Comparison of ENCODE assay signal across 26 cellular contexts in genomic region chr19:29060833-29061364, GRCh38.
"Had no signal": no experiment of that assay in that cellular context is flagged by ENCODE, and none has a peak within 500 bp of the region (broad histone marks: within the 10 kb centered on the region; RNA-seq: fewer than 3 reads in every experiment).

No MANE protein-coding gene starts in this region.

- H3K4me1 Mint-ChIP-seq: activated CD4-positive, alpha-beta memory T cell treated with anti-CD3 and anti-CD28 coated beads, Interleukin-2, amount 10 ng/mL, durations not matched to agents 7 days and 5 days; activated CD4-positive, alpha-beta T cell treated with anti-CD3 and anti-CD28 coated beads for 36 hours; activated naive CD4-positive, alpha-beta T cell treated with anti-CD3 and anti-CD28 coated beads, Interleukin-2, amount 10 ng/mL, durations not matched to agents 7 days and 5 days; activated naive CD8-positive, alpha-beta T cell treated with anti-CD3 and anti-CD28 coated beads, Interleukin-2, amount 10 ng/mL, durations not matched to agents 7 days and 5 days; T-cell had no signal

- H3K4me3 ChIP-seq: adrenal gland, K562, SK-N-MC had no signal

- H3K9me3 Mint-ChIP-seq: activated CD4-positive, alpha-beta memory T cell treated with anti-CD3 and anti-CD28 coated beads, Interleukin-2, amount 10 ng/mL, durations not matched to agents 7 days and 5 days; activated naive CD4-positive, alpha-beta T cell treated with anti-CD3 and anti-CD28 coated beads, Interleukin-2, amount 10 ng/mL, durations not matched to agents 7 days and 5 days; activated naive CD8-positive, alpha-beta T cell treated with anti-CD3 and anti-CD28 coated beads, Interleukin-2, amount 10 ng/mL, durations not matched to agents 7 days and 5 days; activated T-cell treated with anti-CD3 and anti-CD28 coated beads, Interleukin-2, amount 50 U/mL, for 72 hours; activated T-helper 2 cell treated with anti-CD3 and anti-CD28 coated beads, Interferon-gamma antibody, Interleukin-2, Interleukin-4, amounts not matched to agents 10 μg/mL and 5 μg/mL and 100 μg/mL, durations not matched to agents 14 hours and 24 hours and 36 hours; T-cell had no signal

- H3K9me3 ChIP-seq: adrenal gland had no signal

- ATAC-seq: activated CD4-positive, alpha-beta T cell treated with anti-CD3 and anti-CD28 coated beads for 36 hours; activated T-cell treated with anti-CD3 and anti-CD28 coated beads, Interleukin-2, amount 50 U/mL, for 72 hours; K562; T-cell had no signal

- H3K27me3 Mint-ChIP-seq: activated CD4-positive, alpha-beta memory T cell treated with anti-CD3 and anti-CD28 coated beads, Interleukin-2, amount 10 ng/mL, durations not matched to agents 7 days and 5 days; activated naive CD4-positive, alpha-beta T cell treated with anti-CD3 and anti-CD28 coated beads, Interleukin-2, amount 10 ng/mL, durations not matched to agents 7 days and 5 days had no signal

- H3K36me3 Mint-ChIP-seq: activated naive CD4-positive, alpha-beta T cell treated with anti-CD3 and anti-CD28 coated beads, Interleukin-2, amount 10 ng/mL, durations not matched to agents 7 days and 5 days; activated naive CD8-positive, alpha-beta T cell treated with anti-CD3 and anti-CD28 coated beads, Interleukin-2, amount 10 ng/mL, durations not matched to agents 7 days and 5 days; T-cell had no signal

- H3K4me3 Mint-ChIP-seq: activated CD4-positive, alpha-beta memory T cell treated with anti-CD3 and anti-CD28 coated beads, Interleukin-2, amount 10 ng/mL, durations not matched to agents 7 days and 5 days; activated CD4-positive, alpha-beta T cell treated with anti-CD3 and anti-CD28 coated beads for 36 hours; activated naive CD4-positive, alpha-beta T cell treated with anti-CD3 and anti-CD28 coated beads, Interleukin-2, amount 10 ng/mL, durations not matched to agents 7 days and 5 days; activated naive CD8-positive, alpha-beta T cell treated with anti-CD3 and anti-CD28 coated beads, Interleukin-2, amount 10 ng/mL, durations not matched to agents 7 days and 5 days; activated T-cell treated with anti-CD3 and anti-CD28 coated beads, Interleukin-2, amount 50 U/mL, for 72 hours; T-cell had no signal

- H3K4me1 ChIP-seq: adrenal gland had no signal

- H3K27ac ChIP-seq: adrenal gland, SK-N-MC, VCaP had no signal

- H3K27me3 ChIP-seq: adrenal gland had no signal

- H3K27ac Mint-ChIP-seq: activated CD4-positive, alpha-beta memory T cell treated with anti-CD3 and anti-CD28 coated beads, Interleukin-2, amount 10 ng/mL, durations not matched to agents 7 days and 5 days; activated CD4-positive, alpha-beta T cell treated with anti-CD3 and anti-CD28 coated beads for 36 hours; activated naive CD4-positive, alpha-beta T cell treated with anti-CD3 and anti-CD28 coated beads, Interleukin-2, amount 10 ng/mL, durations not matched to agents 7 days and 5 days; activated naive CD8-positive, alpha-beta T cell treated with anti-CD3 and anti-CD28 coated beads, Interleukin-2, amount 10 ng/mL, durations not matched to agents 7 days and 5 days; activated T-cell treated with anti-CD3 and anti-CD28 coated beads, Interleukin-2, amount 50 U/mL, for 72 hours; activated T-helper 2 cell treated with anti-CD3 and anti-CD28 coated beads, Interferon-gamma antibody, Interleukin-2, Interleukin-4, amounts not matched to agents 10 μg/mL and 5 μg/mL and 100 μg/mL, durations not matched to agents 14 hours and 24 hours and 36 hours; T-cell had no signal

- H3K36me3 ChIP-seq: adrenal gland had no signal

- DNase-seq: activated CD4-positive, alpha-beta memory T cell treated with anti-CD3 and anti-CD28 coated beads, Interleukin-2, amount 10 ng/mL, durations not matched to agents 7 days and 5 days; activated CD4-positive, alpha-beta T cell treated with anti-CD3 and anti-CD28 coated beads for 36 hours; activated CD4-positive, alpha-beta T cell treated with anti-CD3 and anti-CD28 coated beads, Interleukin-2, amount 50 U/mL, for 1 hour; activated gamma-delta T cell treated with Interleukin-2 at 50 U/mL for 16 hours; activated naive CD4-positive, alpha-beta T cell treated with anti-CD3 and anti-CD28 coated beads, Interleukin-2, amount 10 ng/mL, durations not matched to agents 7 days and 5 days; activated naive CD8-positive, alpha-beta T cell treated with anti-CD3 and anti-CD28 coated beads, Interleukin-2, amount 10 ng/mL, durations not matched to agents 7 days and 5 days; activated T-cell treated with anti-CD3 and anti-CD28 coated beads for 4 hours; activated T-cell treated with anti-CD3 and anti-CD28 coated beads, Interleukin-2, amount 50 U/mL, for 72 hours; adrenal gland; anterior cingulate cortex; Kasumi-1; NCI-H1048; NCI-H1417; NCI-H1930; NCI-H2107; NCI-H2171 treated with DMSO at 0.1 percent for 48 hours; NCI-H226; NCI-H82; SIG-M5; T-cell; T-helper 2 cell; T1000 had no signal
